In the genomic region with DNA sequence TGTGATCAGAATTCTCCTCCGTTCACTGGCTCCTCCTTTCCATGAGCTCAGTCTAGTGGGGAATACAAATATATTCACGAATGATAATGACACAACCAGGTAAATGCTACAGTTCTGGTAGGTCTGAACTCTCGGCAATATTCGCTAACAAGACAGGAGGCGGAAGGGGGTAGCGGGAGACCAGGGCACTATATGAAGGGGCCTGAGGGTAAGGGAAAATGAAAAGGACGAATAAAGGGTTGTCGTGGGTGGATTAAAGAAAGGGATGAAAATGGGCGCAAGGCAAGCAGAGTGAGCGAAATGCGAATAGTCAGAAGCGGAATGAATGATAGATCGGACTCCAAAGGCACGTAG, we compare ENCODE assay signal across 8 cellular contexts. TPM values are rescaled to one million over a fixed set of nuclear protein-coding genes. Genes with fewer than 3 reads are reported as not detected.
DNase-seq lines count a peak whose midpoint lies in the region; ATAC-seq, FAIRE-seq and TF ChIP-seq lines count a peak whose summit lies in the region.

No MANE protein-coding gene starts in this region.

- BruUV-seq in endothelial cell of umbilical vein (replicated peaks; lab: Mats Ljungman, UMichigan): no TSS peak

- no peaks in the 10 kb centered on the region for H3K9me2 ChIP-seq in OCI-LY1 (ENCODE audit: low read depth, low read length)

- H3F3A ChIP-seq in OCI-LY1 (ENCODE audit: insufficient read depth, low read length): no peaks in the 10 kb centered on the region

- CTCF ChIA-PET in CD8-positive, alpha-beta memory T cell (lab: Charles Lee): no interaction called here
- CTCF ChIA-PET in endothelial cell of umbilical vein (lab: Charles Lee): no interaction called here

- TF ChIP-seq CTCF in OCI-LY1 (IDR thresholded peaks at IDR 0.05; ENCODE audit: low read length) (no peak), endothelial cell of umbilical vein (IDR thresholded peaks at IDR 0.05; ENCODE audit: extremely low read depth in 1 of 2, insufficient read depth in 1 of 2, low read depth in 1 of 2, low read length in 2 of 2) (no peak), nephron (IDR thresholded peaks at IDR 0.05; ENCODE audit: unreplicated experiment in 3 of 3) (no peak), GM10266 (IDR thresholded peaks at IDR 0.05; ENCODE audit: control insufficient read depth, insufficient read depth, low read depth, missing control alignments) (no peak)

- H4K20me1 ChIP-seq in OCI-LY1 (ENCODE audit: insufficient read depth, low read length): no peaks in the 10 kb centered on the region
- no peaks in the 10 kb centered on the region for H4K20me1 ChIP-seq in endothelial cell of umbilical vein (replicated peaks; ENCODE audit: control insufficient read depth, extremely low read depth, insufficient read depth, low read length)

- no peaks in the 10 kb centered on the region for H3K9me3 Mint-ChIP-seq in CD8-positive, alpha-beta memory T cell
- peaks cover 7% of the 10 kb centered on the region for H3K9me3 Mint-ChIP-seq in nephron

- H3K27ac Mint-ChIP-seq in CD8-positive, alpha-beta memory T cell: peak overlapping the region; percentile 78 to 98 (median 92)
- peak overlapping the region; percentile 88 to 99 (median 97) for H3K27ac Mint-ChIP-seq in nephron

- TF ChIP-seq POLR2A in endothelial cell of umbilical vein (IDR thresholded peaks at IDR 0.05; ENCODE audit: low read depth, low read length): no peak

- H3K4me1 ChIP-seq in CD8-positive, alpha-beta memory T cell (ENCODE audit: insufficient read depth, low read length): peaks cover 21% of the 10 kb centered on the region
- peaks cover 20% of the 10 kb centered on the region for H3K4me1 ChIP-seq in OCI-LY1 (ENCODE audit: insufficient read depth, low read length, severe bottlenecking)
- H3K4me1 ChIP-seq in endothelial cell of umbilical vein (ENCODE audit: control insufficient read depth, extremely low read depth, insufficient read depth, low read length): peaks cover 10% of the 10 kb centered on the region

- H3K9me3 ChIP-seq in CD8-positive, alpha-beta memory T cell (ENCODE audit: low read length): no peaks in the 10 kb centered on the region
- H3K9me3 ChIP-seq in OCI-LY1 (ENCODE audit: low read length): no peaks in the 10 kb centered on the region
- H3K9me3 ChIP-seq in endothelial cell of umbilical vein (replicated peaks; ENCODE audit: control insufficient read depth, insufficient read depth, low read length): no peaks in the 10 kb centered on the region

- H3K4me1 Mint-ChIP-seq in CD8-positive, alpha-beta memory T cell: peaks cover 23 to 29% (median 27%) of the 10 kb centered on the region in 3 donors
- H3K4me1 Mint-ChIP-seq in nephron: peaks cover 9% of the 10 kb centered on the region

- no peak for DNase-seq in CD8-positive, alpha-beta memory T cell
- DNase-seq in endothelial cell of umbilical vein (ENCODE audit: low read depth, low spot score) (no peak), GM10266 (ENCODE audit: extremely low spot score) (no peak)
- no peak for DNase-seq in activated CD4-positive, alpha-beta T cell treated with anti-CD3 and anti-CD28 coated beads, Interleukin-2, amount 50 U/mL, for 48 hours

- H3K9ac ChIP-seq in OCI-LY1 (ENCODE audit: low read length): peak overlapping the region; percentile 94
- H3K9ac ChIP-seq in endothelial cell of umbilical vein (replicated peaks; ENCODE audit: extremely low read depth, insufficient read depth, low read length): peak overlapping the region; percentile 81

- H3K36me3 ChIP-seq in CD8-positive, alpha-beta memory T cell (ENCODE audit: insufficient read depth, low read length): no peaks in the 10 kb centered on the region
- H3K36me3 ChIP-seq in OCI-LY1 (ENCODE audit: insufficient read depth, low read length): no peaks in the 10 kb centered on the region
- no peaks in the 10 kb centered on the region for H3K36me3 ChIP-seq in endothelial cell of umbilical vein (ENCODE audit: control insufficient read depth in 2 of 2, extremely low read depth in 1 of 2, insufficient read depth in 2 of 2, low read length in 2 of 2)

- intact Hi-C loops in endothelial cell of umbilical vein (cut with micrococcal nuclease): loop anchor here (2.0 kb wide), 1 partner anchor 308 kb away; a partner anchor contains a TSS

- H3K4me3 Mint-ChIP-seq in CD8-positive, alpha-beta memory T cell: peak overlapping the region; percentile 86 to 98 (median 90)
- H3K4me3 Mint-ChIP-seq in nephron: peak overlapping the region; percentile 95 to 96 (median 95)

- POLR2A ChIA-PET in CD8-positive, alpha-beta memory T cell (lab: Charles Lee): no interaction called here
- POLR2A ChIA-PET in endothelial cell of umbilical vein (lab: Charles Lee): no interaction called here

- H3K27me3 Mint-ChIP-seq in CD8-positive, alpha-beta memory T cell: no peaks in the 10 kb centered on the region
- no peaks in the 10 kb centered on the region for H3K27me3 Mint-ChIP-seq in nephron (ENCODE audit: low read depth)

- peak overlapping the region; percentile 92 for H3K27ac ChIP-seq in CD8-positive, alpha-beta memory T cell (ENCODE audit: low read depth, low read length)
- H3K27ac ChIP-seq in OCI-LY1 (ENCODE audit: low read depth, low read length, poor library complexity, severe bottlenecking): peak overlapping the region; percentile 69
- peak overlapping the region; percentile 63 for H3K27ac ChIP-seq in endothelial cell of umbilical vein (ENCODE audit: insufficient read depth, low read depth, low read length)

- peaks cover 0 to 17% (median 1%) of the 10 kb centered on the region in 3 donors for H3K36me3 Mint-ChIP-seq in CD8-positive, alpha-beta memory T cell
- H3K36me3 Mint-ChIP-seq in nephron (ENCODE audit: low read depth): peaks cover 9% of the 10 kb centered on the region

- H3K79me2 ChIP-seq in OCI-LY1 (ENCODE audit: insufficient read depth, low read length) (0 out of 2 replicates have a peak, but pooled peaks cover 4% of the 10 kb centered on the region), endothelial cell of umbilical vein (ENCODE audit: control insufficient read depth, insufficient read depth, low read length) (peaks cover 9% of the 10 kb centered on the region)

- H3K4me2 ChIP-seq in OCI-LY1 (ENCODE audit: low read length): peak overlapping the region; percentile 89
- peak overlapping the region; percentile 64 for H3K4me2 ChIP-seq in endothelial cell of umbilical vein (ENCODE audit: insufficient read depth, low read length)

- no peaks in the 10 kb centered on the region for H3K9me1 ChIP-seq in endothelial cell of umbilical vein (replicated peaks; ENCODE audit: control insufficient read depth, extremely low read depth, insufficient read depth, low read length)

- peak; percentile 62 for FAIRE-seq in endothelial cell of umbilical vein (lab: Jason Lieb, UNC)

- H3K4me3 ChIP-seq in CD8-positive, alpha-beta memory T cell (ENCODE audit: low read length): peak overlapping the region; percentile 81
- H3K4me3 ChIP-seq in OCI-LY1 (ENCODE audit: low read depth, low read length, poor library complexity, severe bottlenecking) (peak overlapping the region; percentile 97), endothelial cell of umbilical vein (replicated peaks in 1 of 3; ENCODE audit: insufficient read depth in 1 of 3, low read depth in 1 of 3, low read length in 3 of 3) (peak overlapping the region; percentile 39 to 73 (median 61))

- no peaks in the 10 kb centered on the region for H3K27me3 ChIP-seq in CD8-positive, alpha-beta memory T cell (ENCODE audit: insufficient read depth, low read length, poor library complexity, severe bottlenecking)
- H3K27me3 ChIP-seq in OCI-LY1 (ENCODE audit: insufficient read depth, low read length): no peaks in the 10 kb centered on the region
- H3K27me3 ChIP-seq in endothelial cell of umbilical vein (ENCODE audit: control insufficient read depth in 2 of 2, insufficient read depth in 2 of 2, low read length in 2 of 2): no peaks in the 10 kb centered on the region

- dilution Hi-C loops in endothelial cell of umbilical vein (cut with MboI; ENCODE audit: extremely low pct_ligation_motif_present, low sequenced_read_pairs): no loop called here

- H2AFZ ChIP-seq in OCI-LY1 (ENCODE audit: low read length) (no peak overlapping the region), endothelial cell of umbilical vein (ENCODE audit: low read depth, low read length) (peak overlapping the region; percentile 72)

- ATAC-seq in GM21528 (IDR thresholded peaks at IDR 0.05; ENCODE audit: low FRiP score, unreplicated experiment) (peak; percentile 26), HG02840 (IDR thresholded peaks at IDR 0.05; ENCODE audit: low FRiP score, unreplicated experiment) (no peak)

TF ChIP-seq in endothelial cell of umbilical vein, 7 proteins besides CTCF, POLR2A, EP300 and RAD21:
- TF ChIP-seq, protein P1, sequence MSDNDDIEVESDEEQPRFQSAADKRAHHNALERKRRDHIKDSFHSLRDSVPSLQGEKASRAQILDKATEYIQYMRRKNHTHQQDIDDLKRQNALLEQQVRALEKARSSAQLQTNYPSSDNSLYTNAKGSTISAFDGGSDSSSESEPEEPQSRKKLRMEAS (IDR thresholded peaks at IDR 0.05; ENCODE audit: insufficient read depth, insufficient read length): no peak
- TF ChIP-seq GATA2 (IDR thresholded peaks at IDR 0.05; ENCODE audit: insufficient read depth, insufficient read length, low read depth, low read length): no peak
- TF ChIP-seq FOS (IDR thresholded peaks at IDR 0.05; ENCODE audit: borderline replicate concordance, insufficient read depth, low read length): no peak

RNA-seq across cellular contexts. Expression of a gene that starts 0.7 kb away (rescaled TPM):
- total RNA-seq in CD8-positive, alpha-beta memory T cell: 10 to 100 TPM; 11.3 to 11.7 TPM
- 4.6 TPM for polyA plus RNA-seq in CD8-positive, alpha-beta memory T cell
- total RNA-seq in endothelial cell of umbilical vein: 7.8 and 8.0 TPM in 2 replicates
- polyA plus RNA-seq in endothelial cell of umbilical vein: 2.2 and 2.5 TPM in 2 replicates
- 2.5 and 2.8 TPM in 2 replicates for polyA plus RNA-seq in endothelial cell of umbilical vein (2011; cell fraction: cytosol; rRNA removed)
- 1.4 and 2.3 TPM in 2 replicates for polyA plus RNA-seq in endothelial cell of umbilical vein (2011; cell fraction: nucleus; rRNA removed)
- 5.9 and 7.2 TPM in 2 replicates for polyA plus RNA-seq in endothelial cell of umbilical vein (2012)
- 1.1 and 1.6 TPM in 2 replicates for polyA minus RNA-seq in endothelial cell of umbilical vein
- polyA minus RNA-seq in endothelial cell of umbilical vein (2011; cell fraction: cytosol; rRNA and poly(A)+ RNA removed): 3.3 TPM
- polyA minus RNA-seq in endothelial cell of umbilical vein (2011; cell fraction: nucleus; rRNA and poly(A)+ RNA removed): 2.5 and 3.0 TPM in 2 replicates

RNA-seq across cellular contexts. Expression of a gene that starts 47.1 kb away (rescaled TPM):
- total RNA-seq in CD8-positive, alpha-beta memory T cell: not detected
- not detected for polyA plus RNA-seq in CD8-positive, alpha-beta memory T cell
- total RNA-seq in endothelial cell of umbilical vein: not detected in 2 replicates
- not detected in 2 replicates for polyA plus RNA-seq in endothelial cell of umbilical vein
- not detected in 2 replicates for polyA plus RNA-seq in endothelial cell of umbilical vein (2011; cell fraction: cytosol; rRNA removed)
- not detected in 2 replicates for polyA plus RNA-seq in endothelial cell of umbilical vein (2011; cell fraction: nucleus; rRNA removed)
- polyA plus RNA-seq in endothelial cell of umbilical vein (2012): not detected in 2 replicates
- not detected in 2 replicates for polyA minus RNA-seq in endothelial cell of umbilical vein
- not detected for polyA minus RNA-seq in endothelial cell of umbilical vein (2011; cell fraction: cytosol; rRNA and poly(A)+ RNA removed)
- polyA minus RNA-seq in endothelial cell of umbilical vein (2011; cell fraction: nucleus; rRNA and poly(A)+ RNA removed): not detected in 2 replicates
